Comparison of ENCODE assay signal across 15 cellular contexts in the genomic region with DNA sequence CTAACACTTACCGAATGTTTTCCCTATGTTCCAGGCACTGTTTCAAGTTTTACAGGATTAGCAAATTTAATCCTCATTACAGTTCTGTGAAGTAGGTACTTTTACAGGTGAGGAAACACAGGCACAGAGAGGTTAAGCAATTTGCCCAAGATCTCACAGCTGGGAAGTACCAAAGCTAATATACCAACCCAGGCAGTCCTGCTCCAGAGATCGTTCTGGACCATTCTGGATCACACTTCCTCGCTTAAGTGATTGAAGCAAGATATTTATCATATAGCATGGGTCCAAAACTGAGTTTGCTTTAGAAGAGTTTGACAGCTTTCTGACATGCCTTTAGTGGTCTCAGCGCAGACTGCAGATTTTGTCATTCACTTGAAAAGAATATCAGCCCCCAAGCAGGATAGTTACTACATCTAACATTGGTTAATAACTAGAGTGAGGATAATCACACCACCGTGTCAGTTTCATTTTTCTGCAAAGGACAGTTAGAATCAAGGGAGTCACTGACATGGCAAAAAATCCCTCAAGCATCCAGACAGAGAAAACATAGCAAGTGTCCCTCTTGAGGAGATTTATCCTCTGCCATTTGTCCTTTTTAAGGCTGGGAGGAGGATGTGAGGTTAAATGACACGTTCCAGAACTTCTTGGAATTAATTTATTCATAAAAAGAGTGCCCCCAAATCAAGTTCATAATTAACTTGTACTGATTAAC. TPM values are rescaled to one million over a fixed set of nuclear protein-coding genes. Genes with fewer than 3 reads are reported as not detected.
DNase-seq lines count a peak whose midpoint lies in the region; ATAC-seq and TF ChIP-seq lines count a peak whose summit lies in the region.
"Had no signal": no experiment of that assay in that cellular context is flagged by ENCODE, and none has a peak within 500 bp of the region (broad histone marks: within the 10 kb centered on the region; RNA-seq: fewer than 3 reads in every experiment).

No MANE protein-coding gene starts in this region.

- H3K36me3 Mint-ChIP-seq in CD4-positive, alpha-beta T cell (ENCODE audit: low read depth), result peaks cover 30% of the 10 kb centered on the region
- peaks cover 26% of the 10 kb centered on the region for H3K36me3 Mint-ChIP-seq in HFFc6 (ENCODE audit: low read depth)
- no peaks in the 10 kb centered on the region for H3K36me3 Mint-ChIP-seq in chondrocyte (ENCODE audit: low read depth)
- H3K36me3 Mint-ChIP-seq in nephron progenitor cell (ENCODE audit: low read depth), result peaks cover 5% of the 10 kb centered on the region

- no peak for ATAC-seq in CD4-positive, alpha-beta T cell (ENCODE audit: poor library complexity)
- no peak for ATAC-seq in HG03097 (IDR thresholded peaks at IDR 0.05; ENCODE audit: low FRiP score, unreplicated experiment)
- ATAC-seq: activated CD4-positive, CD25-positive, alpha-beta regulatory T cell treated with anti-CD3 and anti-CD28 coated beads, Interleukin-2, amount 50 U/mL, for 24 hours; gastrocnemius medialis had no signal

- no peaks in the 10 kb centered on the region for H3K9me3 Mint-ChIP-seq in CD4-positive, alpha-beta T cell
- H3K9me3 Mint-ChIP-seq in HFFc6 (no peaks in the 10 kb centered on the region), chondrocyte (ENCODE audit: low read depth) (no peaks in the 10 kb centered on the region), nephron progenitor cell (no peaks in the 10 kb centered on the region)

- DNase-seq in CD4-positive, alpha-beta T cell, result no peak
- DNase-seq in HFFc6 (no peak), chondrocyte (ENCODE audit: low spot score) (no peak), nephron progenitor cell (no peak), coronary artery (ENCODE audit: low spot score) (no peak), colonic mucosa (no peak)
- DNase-seq: COR-L47; effector memory CD4-positive, alpha-beta T cell; gastrocnemius medialis; NCI-H1092; NCI-H2171 had no signal

- H3K27me3 ChIP-seq in CD4-positive, alpha-beta T cell (ENCODE audit: control insufficient read depth, insufficient read depth, low read length), result no peaks in the 10 kb centered on the region
- peaks cover 38% of the 10 kb centered on the region for H3K27me3 ChIP-seq in colonic mucosa
- H3K27me3 ChIP-seq: SJCRH30 had no signal

- peaks cover under 1% of the 10 kb centered on the region for H3K27me3 Mint-ChIP-seq in CD4-positive, alpha-beta T cell
- H3K27me3 Mint-ChIP-seq in HFFc6 (ENCODE audit: insufficient read depth) (peaks cover 2% of the 10 kb centered on the region; the same call in 1 of the 2 replicates), chondrocyte (ENCODE audit: low read depth) (no peaks in the 10 kb centered on the region), nephron progenitor cell (ENCODE audit: low read depth, poor library complexity) (peaks cover 5% of the 10 kb centered on the region)

- no peak for TF ChIP-seq CTCF in CD4-positive, alpha-beta T cell (IDR thresholded peaks at IDR 0.05)
- TF ChIP-seq CTCF in HFFc6 (IDR thresholded peaks at IDR 0.05) (no peak), chondrocyte (IDR thresholded peaks at IDR 0.05) (no peak), nephron progenitor cell (IDR thresholded peaks at IDR 0.05) (no peak), coronary artery (IDR thresholded peaks at IDR 0.05) (no peak), colonic mucosa (IDR thresholded peaks at IDR 0.05) (no peak)

- peaks cover 10% of the 10 kb centered on the region for H3K4me1 ChIP-seq in colonic mucosa

- no peaks in the 10 kb centered on the region for H3K9me3 ChIP-seq in CD4-positive, alpha-beta T cell (ENCODE audit: control insufficient read depth, low read length)
- no peaks in the 10 kb centered on the region for H3K9me3 ChIP-seq in colonic mucosa
- H3K9me3 ChIP-seq: gastrocnemius medialis, right atrium auricular region, SJCRH30 had no signal

- H3K4me3 ChIP-seq in coronary artery (no peak overlapping the region), colonic mucosa (no peak overlapping the region)
- H3K4me3 ChIP-seq: gastrocnemius medialis, right atrium auricular region, SJCRH30 had no signal

- peaks cover 63% of the 10 kb centered on the region for H3K4me1 Mint-ChIP-seq in CD4-positive, alpha-beta T cell (ENCODE audit: low read depth)
- peaks cover 64% of the 10 kb centered on the region for H3K4me1 Mint-ChIP-seq in HFFc6 (ENCODE audit: low read depth)
- H3K4me1 Mint-ChIP-seq in chondrocyte (ENCODE audit: low read depth), result peaks cover 63% of the 10 kb centered on the region
- peaks cover 65% of the 10 kb centered on the region for H3K4me1 Mint-ChIP-seq in nephron progenitor cell

- H3K27ac ChIP-seq in CD4-positive, alpha-beta T cell (ENCODE audit: low read depth, low read length), result no peak overlapping the region
- H3K27ac ChIP-seq in coronary artery, result no peak overlapping the region
- H3K27ac ChIP-seq in colonic mucosa, result no peak overlapping the region
- H3K27ac ChIP-seq: gastrocnemius medialis, right atrium auricular region had no signal

- intact Hi-C loops in CD4-positive, alpha-beta T cell (cut with DNase I, micrococcal nuclease), result no loop called here
- intact Hi-C loops in colonic mucosa (cut with DNase I), result no loop called here

- CTCF ChIA-PET in CD4-positive, alpha-beta T cell (lab: Charles Lee), result interaction anchor here (1.4 to 1.8 kb wide), 2 partner anchors 10 to 95 kb away, joined by 3 read pairs; no protein-coding TSS in a partner anchor

- no peak overlapping the region for H3K9ac ChIP-seq in colonic mucosa (ENCODE audit: low read depth in 2 of 2, low read length in 2 of 2)

- no peaks in the 10 kb centered on the region for H3K36me3 ChIP-seq in colonic mucosa
- H3K36me3 ChIP-seq: gastrocnemius medialis, right atrium auricular region, SJCRH30 had no signal

- POLR2A ChIA-PET in CD4-positive, alpha-beta T cell (lab: Charles Lee), result interaction anchor here (1.4 kb wide), 1 partner anchor 141 kb away, joined by 3 read pairs; no protein-coding TSS in a partner anchor

- peak overlapping the region; percentile 77 for H3K27ac Mint-ChIP-seq in CD4-positive, alpha-beta T cell
- peak overlapping the region; percentile 80 for H3K27ac Mint-ChIP-seq in HFFc6
- H3K27ac Mint-ChIP-seq in chondrocyte (ENCODE audit: unreplicated experiment), result peak overlapping the region; percentile 97
- H3K27ac Mint-ChIP-seq in nephron progenitor cell, result no peak overlapping the region

- H3K4me3 Mint-ChIP-seq in CD4-positive, alpha-beta T cell, result peak overlapping the region; percentile 83
- H3K4me3 Mint-ChIP-seq in HFFc6 (peak overlapping the region; percentile 79), chondrocyte (ENCODE audit: unreplicated experiment) (peak overlapping the region; percentile 97), nephron progenitor cell (peak overlapping the region; percentile 84)

RNA-seq across cellular contexts. Expression of gene HS3ST3B1, which starts 5.1 kb away (rescaled TPM):
- total RNA-seq in CD4-positive, alpha-beta T cell, result 10 to 100 TPM in 1 of 2 experiments, 1 to 10 TPM in 1; 9.3 to 11.5 TPM
- 10 to 100 TPM; 18.3 to 24.6 (median 22.3) TPM for total RNA-seq in HFFc6 (2021; fragmentation: NEBNext Ultra II Directional; extraction: Animal tissue kit (Norgen Biotek cat#: 25700))
- 25.6 to 45.6 TPM (median 27.1 TPM) in 3 replicates for total RNA-seq in chondrocyte
- total RNA-seq in colonic mucosa, result 1 to 10 TPM; 1.1 TPM

Comparison
In these comparisons a context has a peak if more than half of its experiments do, and no peak if none do; other contexts are left out.
1. RNA of gene HS3ST3B1, which starts 5.1 kb away (total RNA-seq): 25.6 to 45.6 TPM in chondrocyte, 18.3 to 24.6 TPM in HFFc6 and 9.3 to 11.5 TPM in CD4-positive, alpha-beta T cell; 1.1 TPM in colonic mucosa; every median in the first group is over 4 times any median in the second.
2. Peak in every context shown above with its lines, with median percentiles within 50 percentile points of each other: H3K4me3 Mint-ChIP-seq.